Comparison of ENCODE assay signal across 22 cellular contexts in the genomic region with DNA sequence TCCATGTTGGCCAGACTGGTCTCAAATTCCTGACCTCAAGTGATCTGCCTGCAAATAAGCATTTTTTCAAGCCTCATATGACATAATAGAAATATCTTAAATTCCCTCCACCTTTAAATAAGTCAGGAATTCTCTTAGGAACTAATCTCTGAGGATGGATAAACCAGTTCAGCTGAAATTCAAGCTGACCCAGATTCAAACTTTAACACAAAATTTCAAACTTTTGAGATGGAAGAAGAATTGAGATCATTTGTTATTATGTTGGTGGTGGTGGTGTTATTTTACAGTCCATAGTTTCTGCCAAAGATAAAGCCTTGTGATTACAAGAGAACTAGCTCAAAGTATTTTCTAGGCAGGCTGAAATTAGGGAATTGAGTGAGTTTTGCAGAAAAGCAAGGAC.
"Had no signal": no experiment of that assay in that cellular context is flagged by ENCODE, and none has a peak within 500 bp of the region (broad histone marks: within the 10 kb centered on the region; RNA-seq: fewer than 3 reads in every experiment).

No MANE protein-coding gene starts in this region.

- H3K4me3 Mint-ChIP-seq: endodermal cell, naive B cell, nephron progenitor cell had no signal

- H3K27me3 ChIP-seq: colonic mucosa, heart left ventricle, right atrium auricular region, sigmoid colon, stomach, upper lobe of left lung, uterus had no signal

- H3K36me3 Mint-ChIP-seq: naive B cell had no signal

- H3K36me3 ChIP-seq: colonic mucosa, heart left ventricle, right atrium auricular region, sigmoid colon, stomach, upper lobe of left lung, uterus had no signal

- ATAC-seq: heart left ventricle, left colon, left ventricle myocardium superior had no signal

- DNase-seq: colonic mucosa; effector CD4-positive, alpha-beta T cell; endodermal cell; erythroblast; heart left ventricle; hippocampal formation; left colon; left ventricle myocardium superior; mesenchymal stem cell; naive B cell; nephron progenitor cell; posterior cingulate gyrus; sigmoid colon; small intestine; stimulated activated CD4-positive, alpha-beta T cell treated with anti-CD3 and anti-CD28 coated beads, Interleukin-12 subunit alpha, Interleukin-12 subunit beta, amount 100 ng/mL, for 4 hours; stimulated activated naive CD4-positive, alpha-beta T cell; stomach; substantia nigra; upper lobe of left lung; uterus had no signal

- H3K4me3 ChIP-seq: colonic mucosa, heart left ventricle, lung, right atrium auricular region, sigmoid colon, stomach, upper lobe of left lung, uterus had no signal

- H3K9me3 ChIP-seq: colonic mucosa, heart left ventricle, right atrium auricular region, sigmoid colon, stomach, upper lobe of left lung, uterus had no signal

- H3K9me3 Mint-ChIP-seq: endodermal cell, naive B cell, nephron progenitor cell had no signal

- H3K27ac ChIP-seq: colonic mucosa, heart left ventricle, right atrium auricular region, sigmoid colon, stomach, upper lobe of left lung, uterus had no signal

- H3K4me1 ChIP-seq: colonic mucosa, right atrium auricular region, upper lobe of left lung, uterus had no signal

- H3K27ac Mint-ChIP-seq: endodermal cell, nephron progenitor cell had no signal

- H3K4me1 Mint-ChIP-seq: endodermal cell, naive B cell, nephron progenitor cell had no signal
